8 cellular contexts compared by ENCODE assay signal in the genomic region with DNA sequence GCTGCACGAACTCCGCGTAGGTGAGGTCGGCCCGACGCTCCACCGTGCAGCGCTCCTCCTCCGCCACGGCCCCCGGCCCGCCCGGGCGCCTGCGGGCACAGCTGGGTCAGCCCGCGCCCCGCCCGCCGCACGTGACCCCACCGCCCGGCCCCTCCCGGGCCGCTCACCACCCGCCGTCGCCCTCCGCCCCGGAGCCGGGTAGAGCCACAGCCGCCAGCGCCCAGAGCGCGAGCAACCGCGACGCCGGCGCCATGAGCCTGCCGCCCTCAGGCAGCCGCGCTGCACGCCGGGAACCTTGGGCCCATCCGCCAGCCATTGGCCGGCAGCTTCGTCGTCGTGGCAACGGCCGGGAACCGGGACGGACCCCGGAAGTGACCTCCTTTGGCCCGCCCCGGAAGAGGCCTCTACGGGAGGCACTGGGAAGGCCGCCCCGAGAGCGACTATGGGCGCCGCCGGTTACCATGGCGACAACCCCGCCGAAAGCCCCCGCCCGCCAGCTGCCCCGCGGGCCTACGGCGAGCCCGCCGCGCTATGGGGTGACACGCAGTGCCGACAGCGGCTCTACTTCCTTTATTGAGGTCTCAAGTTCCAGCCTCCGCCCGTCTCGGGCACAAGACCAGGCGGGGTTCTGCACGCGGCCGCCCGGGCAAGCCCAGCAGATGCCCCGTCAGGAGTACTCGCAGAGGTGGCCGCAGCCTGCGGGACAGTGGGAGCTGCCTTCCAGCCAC. TPM values are rescaled to one million over a fixed set of nuclear protein-coding genes. Genes with fewer than 3 reads are reported as not detected.
DNase-seq lines count a peak whose midpoint lies in the region; ATAC-seq, FAIRE-seq and TF ChIP-seq lines count a peak whose summit lies in the region.

A gene with protein sequence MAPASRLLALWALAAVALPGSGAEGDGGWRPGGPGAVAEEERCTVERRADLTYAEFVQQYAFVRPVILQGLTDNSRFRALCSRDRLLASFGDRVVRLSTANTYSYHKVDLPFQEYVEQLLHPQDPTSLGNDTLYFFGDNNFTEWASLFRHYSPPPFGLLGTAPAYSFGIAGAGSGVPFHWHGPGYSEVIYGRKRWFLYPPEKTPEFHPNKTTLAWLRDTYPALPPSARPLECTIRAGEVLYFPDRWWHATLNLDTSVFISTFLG (minus strand): TSS at position 268 of the 728 bp plus-strand sequence. CDS start 15 bp downstream, at position 253.

- peak; percentile 97 for TF ChIP-seq POLR2A in GM12892 (IDR thresholded peaks at IDR 0.05; ENCODE audit: low read depth, low read length)
- TF ChIP-seq POLR2A in adrenal gland (IDR thresholded peaks at IDR 0.05) = peak; percentile 32 to 69
- peak in 1 of 2 donors; percentile 80 for TF ChIP-seq POLR2A in heart left ventricle (IDR thresholded peaks at IDR 0.05)
- peak; percentile 51 for TF ChIP-seq POLR2A in transverse colon (IDR thresholded peaks at IDR 0.05)

- intact Hi-C loops in T-helper 1 cell treated with Interleukin-12 subunit alpha and Interleukin-12 subunit beta and Interleukin-4 antibody, amounts not matched to agents 30 ng/mL and 1 ng/mL, for 36 hours (cut with micrococcal nuclease) = loop anchor here (1.0 to 5.0 kb wide), 7 partner anchors 11 to 332 kb away; a partner anchor contains a TSS
- intact Hi-C loops in adrenal gland (cut with DNase I) (no loop called here), heart left ventricle (cut with DNase I) (no loop called here), posterior cingulate gyrus (cut with DNase I) (no loop called here), transverse colon (cut with DNase I; ENCODE audit: low total_unique reads) (no loop called here)

- H3K4me3 ChIP-seq in adrenal gland = peak within 1 kb of the TSS in 2 of 4 donors; percentile 4 to 79
- H3K4me3 ChIP-seq in heart left ventricle = peak within 1 kb of the TSS; percentile 46 to 86 (median 64)
- H3K4me3 ChIP-seq in transverse colon = peak within 1 kb of the TSS; percentile 55 to 90 (median 62)

- H3K27ac ChIP-seq in adrenal gland (peak within 1 kb of the TSS in 4 of 5 donors; percentile 38 to 90 (median 80)), heart left ventricle (peak within 1 kb of the TSS in 11 of 12 donors; percentile 62 to 91 (median 79)), transverse colon (peak within 1 kb of the TSS; percentile 78 to 94 (median 83))

- no peak for TF ChIP-seq CTCF in adrenal gland (IDR thresholded peaks at IDR 0.05)
- TF ChIP-seq CTCF in heart left ventricle (IDR thresholded peaks at IDR 0.05) = no peak
- no peak for TF ChIP-seq CTCF in transverse colon (IDR thresholded peaks at IDR 0.05)

- no peak for TF ChIP-seq EP300 in transverse colon (IDR thresholded peaks at IDR 0.05; ENCODE audit: low read depth)

- FAIRE-seq in GM12892 (lab: Jason Lieb, UNC) = peak; percentile 97

- H3K36me3 ChIP-seq in adrenal gland (replicated peaks in 1 of 2) = peaks cover 0 to 36% of the 10 kb centered on the region in 2 donors
- H3K36me3 ChIP-seq in heart left ventricle = peaks cover 0 to 41% (median 24%) of the 10 kb centered on the region in 9 donors
- H3K36me3 ChIP-seq in transverse colon = peaks cover 0 to 9% (median 0%) of the 10 kb centered on the region in 4 donors

- DNase-seq in GM12892 (ENCODE audit: insufficient read length) (peak; percentile 100), NCI-H146 treated with DMSO at 0.1 percent for 48 hours (lab: John Stamatoyannopoulos, UW; ENCODE audit: unreplicated experiment) (peak; percentile 89), adrenal gland (peak; percentile 97 to 98 (median 97)), heart left ventricle (peak; percentile 98 to 99 (median 98)), posterior cingulate gyrus (peak; percentile 96 to 99 (median 98)), transverse colon (peak; percentile 98)

- H3K9me3 ChIP-seq in adrenal gland (replicated peaks in 1 of 3) (no peaks in the 10 kb centered on the region), heart left ventricle (no peaks in the 10 kb centered on the region), transverse colon (no peaks in the 10 kb centered on the region)

- H3K27me3 ChIP-seq in adrenal gland = no peaks in the 10 kb centered on the region
- no peaks in the 10 kb centered on the region for H3K27me3 ChIP-seq in heart left ventricle
- H3K27me3 ChIP-seq in transverse colon = no peaks in the 10 kb centered on the region

- H3K4me1 ChIP-seq in adrenal gland (replicated peaks in 1 of 2) = peaks cover 27 to 47% of the 10 kb centered on the region in 2 donors
- peaks cover 14 to 70% (median 52%) of the 10 kb centered on the region in 12 donors for H3K4me1 ChIP-seq in heart left ventricle
- H3K4me1 ChIP-seq in transverse colon = peaks cover 36 to 52% (median 48%) of the 10 kb centered on the region in 4 donors

- 0 to 3% (median 1%) methylated on average over 1 to 91 of the region's 91 CpGs for WGBS in adrenal gland, 4 donors
- 2 to 7% (median 4%) methylated on average over 19 to 91 of the region's 91 CpGs for WGBS in heart left ventricle, 4 donors
- WGBS in transverse colon (ENCODE audit: low coverage in 1 of 2), 2 donors = 0% methylated on average over 29 of the region's 91 CpGs; no CpG with 5 or more reads in 1 of the 2 donors

- in situ Hi-C loops in transverse colon (cut with MboI; ENCODE audit: low pct_ligation_motif_present in 1 of 4, low pct_unique_long_range_greater_than_20kb in 1 of 4, low sequenced_read_pairs in 3 of 4) = no loop called here

- peak; percentile 75 for ATAC-seq in HG02798 (IDR thresholded peaks at IDR 0.05; ENCODE audit: poor library complexity, unreplicated experiment)
- ATAC-seq in heart left ventricle = peak; percentile 72 to 83 (median 74)

RNA-seq across cellular contexts. Expression of the gene that starts here (rescaled TPM):
- polyA plus RNA-seq in GM12892 (2012; ENCODE audit: missing spikeins) = 17.4 TPM
- total RNA-seq in T-helper 1 cell treated with Interleukin-12 subunit alpha and Interleukin-12 subunit beta and Interleukin-4 antibody, amounts not matched to agents 30 ng/mL and 1 ng/mL, for 36 hours = 41.2 and 42.1 TPM in 2 replicates
- 100 to 1,000 TPM in 3 of 8 donors, 10 to 100 TPM in 5; 80.1 to 137 (median 98.8) TPM for total RNA-seq in adrenal gland
- polyA plus RNA-seq in adrenal gland = 10 to 100 TPM; 50.8 to 97.7 (median 72.6) TPM
- total RNA-seq in heart left ventricle = 100 to 1,000 TPM in 1 of 9 donors, 10 to 100 TPM in 8; 37.5 to 103 (median 44.1) TPM
- polyA plus RNA-seq in heart left ventricle = 10 to 100 TPM; 36.2 to 66.6 TPM
- 100 to 1,000 TPM in 1 of 4 donors, 10 to 100 TPM in 3; 40.0 to 261 (median 58.6) TPM for total RNA-seq in transverse colon
